In the genomic region with DNA sequence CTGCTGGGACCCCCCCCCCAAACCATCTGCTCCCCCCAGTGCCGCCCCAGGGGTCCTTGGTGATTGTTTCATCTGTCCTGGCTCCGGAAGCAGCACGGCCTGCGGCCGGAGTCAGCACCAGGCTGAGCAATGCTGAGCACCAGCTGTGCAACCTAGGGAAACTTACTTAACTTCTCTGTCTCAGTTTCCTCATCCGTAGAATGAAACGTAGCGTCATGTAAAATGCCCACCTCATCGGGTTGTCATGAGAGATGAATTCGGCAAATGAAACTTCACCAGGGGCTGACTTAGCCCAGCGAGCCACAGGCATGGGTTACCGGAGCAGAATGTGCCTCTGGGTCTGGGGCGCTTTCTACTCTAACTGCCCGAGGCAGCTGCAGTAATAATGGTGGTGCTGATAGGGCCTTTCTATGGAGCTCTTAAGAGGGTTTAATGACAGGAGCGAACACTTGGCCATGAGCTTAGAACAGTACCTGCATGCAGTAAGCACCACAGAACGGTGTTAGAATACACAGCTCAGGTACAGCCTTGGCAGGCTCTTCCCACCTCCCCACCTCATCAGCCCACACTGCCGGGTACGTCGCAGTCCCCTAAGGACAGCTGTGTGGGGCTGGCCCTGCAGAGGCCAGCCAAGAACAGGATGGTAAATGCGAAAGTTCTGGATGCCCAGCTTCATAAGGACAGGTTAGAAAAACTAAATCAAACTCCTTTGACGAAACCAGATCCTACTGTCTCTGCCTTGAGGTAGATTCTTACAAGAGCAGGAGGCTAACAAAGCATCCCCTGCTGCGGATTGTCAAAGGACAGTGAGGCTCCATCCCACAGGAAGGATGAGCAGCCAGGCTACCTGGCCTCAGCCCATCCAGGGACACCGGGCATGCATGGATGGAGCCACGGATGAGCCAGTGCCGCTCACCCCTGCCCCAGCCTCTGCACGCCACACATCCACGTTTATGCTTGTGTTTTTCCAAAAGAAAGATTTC, we compare ENCODE assay signal across 10 cellular contexts. TPM values are rescaled to one million over a fixed set of nuclear protein-coding genes. Genes with fewer than 3 reads are reported as not detected.
DNase-seq lines count a peak whose midpoint lies in the region; ATAC-seq and TF ChIP-seq lines count a peak whose summit lies in the region.
"Had no signal": no experiment of that assay in that cellular context is flagged by ENCODE, and none has a peak within 500 bp of the region (broad histone marks: within the 10 kb centered on the region; RNA-seq: fewer than 3 reads in every experiment).

No MANE protein-coding gene starts in this region.

- H3K4me3 Mint-ChIP-seq in WTC11: peak overlapping the region; percentile 80

- H3K4me1 Mint-ChIP-seq in WTC11: peaks cover 60% of the 10 kb centered on the region

- H3K27ac ChIP-seq in iPS-20b (ENCODE audit: low read length): no peak overlapping the region

- CTCF ChIA-PET in WTC11 (lab: Charles Lee): interaction anchor here (0.9 to 2.1 kb wide), 4 partner anchors 39 to 1278 kb away, joined by 3 to 10 read pairs (median 6); no protein-coding TSS in a partner anchor

- H3K27ac Mint-ChIP-seq in WTC11: peak overlapping the region; percentile 91

- peak; percentile 56 for DNase-seq in ELF-1 (ENCODE audit: low read depth, low spot score)
- DNase-seq in WTC11 (ENCODE audit: low spot score): no peak
- no peak for DNase-seq in skeletal muscle cell (ENCODE audit: low read depth)
- no peak for DNase-seq in NOMO-1 treated with DMSO at 0.1 percent for 48 hours (lab: John Stamatoyannopoulos, UW; ENCODE audit: unreplicated experiment)
- no peak for DNase-seq in NCI-H1105 treated with DMSO at 0.1 percent for 48 hours (lab: John Stamatoyannopoulos, UW)
- DNase-seq: DMS 273 treated with DMSO at 0.1 percent for 48 hours, SIG-M5 had no signal

- H3K4me1 ChIP-seq in iPS-20b (ENCODE audit: insufficient read depth, low read length): peaks cover 24% of the 10 kb centered on the region

- H3K27me3 ChIP-seq in iPS-20b (ENCODE audit: insufficient read depth, low read length): peaks cover 43% of the 10 kb centered on the region

- peaks cover 15% of the 10 kb centered on the region for H3K36me3 ChIP-seq in iPS-20b (ENCODE audit: insufficient read depth, low read depth, low read length)

- peaks cover 39% of the 10 kb centered on the region for H3K36me3 Mint-ChIP-seq in WTC11

- TF ChIP-seq CTCF in WTC11 (IDR thresholded peaks at IDR 0.05): no peak

- peak overlapping the region; percentile 42; the same call in 1 of the 2 replicates for H3K9ac ChIP-seq in iPS-20b (ENCODE audit: low read depth, low read length)

- H3K27me3 Mint-ChIP-seq in WTC11 (ENCODE audit: low read depth): peaks cover 17% of the 10 kb centered on the region

- POLR2A ChIA-PET in WTC11 (lab: Charles Lee): interaction anchor here (0.7 to 1.2 kb wide), 3 partner anchors 23 to 39 kb away, joined by 3 read pairs; no protein-coding TSS in a partner anchor

- no peaks in the 10 kb centered on the region; the same call in 1 of the 2 replicates for H3K9me3 ChIP-seq in iPS-20b (ENCODE audit: insufficient read depth, low read depth, low read length)

- peak; percentile 33 for ATAC-seq in WTC11
- no peak for ATAC-seq in HG03095 (IDR thresholded peaks at IDR 0.05; ENCODE audit: unreplicated experiment)
- no peak for ATAC-seq in GM21423 (IDR thresholded peaks at IDR 0.05; ENCODE audit: unreplicated experiment)

- peaks cover 25% of the 10 kb centered on the region for H3K9me3 Mint-ChIP-seq in WTC11

- H3K4me3 ChIP-seq in iPS-20b (ENCODE audit: low read length) (peak overlapping the region; percentile 69), skeletal muscle cell (ENCODE audit: low read depth, low read length) (peak overlapping the region; percentile 57)

TF ChIP-seq in WTC11, 78 proteins besides CTCF, POLR2A, EP300 and RAD21 (continues in another document):
- no peak; the same call in 1 of the 2 replicates for TF ChIP-seq SP1 (CRISPR knock-in tag; conservative IDR thresholded peaks at IDR 0.05)
- TF ChIP-seq, protein P1, sequence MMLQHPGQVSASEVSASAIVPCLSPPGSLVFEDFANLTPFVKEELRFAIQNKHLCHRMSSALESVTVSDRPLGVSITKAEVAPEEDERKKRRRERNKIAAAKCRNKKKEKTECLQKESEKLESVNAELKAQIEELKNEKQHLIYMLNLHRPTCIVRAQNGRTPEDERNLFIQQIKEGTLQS (CRISPR knock-in tag; conservative IDR thresholded peaks at IDR 0.05): no peak
- TF ChIP-seq ZNF121 (CRISPR knock-in tag; IDR thresholded peaks at IDR 0.05): peak; percentile 22; the same call in 1 of the 2 replicates
- TF ChIP-seq, protein P2, sequence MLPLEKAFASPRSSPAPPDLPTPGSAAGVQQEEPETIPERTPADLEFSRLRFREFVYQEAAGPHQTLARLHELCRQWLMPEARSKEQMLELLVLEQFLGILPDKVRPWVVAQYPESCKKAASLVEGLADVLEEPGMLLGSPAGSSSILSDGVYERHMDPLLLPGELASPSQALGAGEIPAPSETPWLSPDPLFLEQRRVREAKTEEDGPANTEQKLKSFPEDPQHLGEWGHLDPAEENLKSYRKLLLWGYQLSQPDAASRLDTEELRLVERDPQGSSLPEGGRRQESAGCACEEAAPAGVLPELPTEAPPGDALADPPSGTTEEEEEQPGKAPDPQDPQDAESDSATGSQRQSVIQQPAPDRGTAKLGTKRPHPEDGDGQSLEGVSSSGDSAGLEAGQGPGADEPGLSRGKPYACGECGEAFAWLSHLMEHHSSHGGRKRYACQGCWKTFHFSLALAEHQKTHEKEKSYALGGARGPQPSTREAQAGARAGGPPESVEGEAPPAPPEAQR (CRISPR knock-in tag; IDR thresholded peaks at IDR 0.05): no peak
- 0 out of 2 replicates have a peak, but pooled peaks have one; percentile 12 for TF ChIP-seq ZNF423 (CRISPR knock-in tag; IDR thresholded peaks at IDR 0.05)
- 0 out of 2 replicates have a peak, but pooled peaks have one; percentile 4 for TF ChIP-seq GTF2I (CRISPR knock-in tag; conservative IDR thresholded peaks at IDR 0.05)
- TF ChIP-seq, protein P3, sequence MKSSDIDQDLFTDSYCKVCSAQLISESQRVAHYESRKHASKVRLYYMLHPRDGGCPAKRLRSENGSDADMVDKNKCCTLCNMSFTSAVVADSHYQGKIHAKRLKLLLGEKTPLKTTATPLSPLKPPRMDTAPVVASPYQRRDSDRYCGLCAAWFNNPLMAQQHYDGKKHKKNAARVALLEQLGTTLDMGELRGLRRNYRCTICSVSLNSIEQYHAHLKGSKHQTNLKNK (CRISPR knock-in tag; IDR thresholded peaks at IDR 0.05): no peak
- TF ChIP-seq, protein P4, sequence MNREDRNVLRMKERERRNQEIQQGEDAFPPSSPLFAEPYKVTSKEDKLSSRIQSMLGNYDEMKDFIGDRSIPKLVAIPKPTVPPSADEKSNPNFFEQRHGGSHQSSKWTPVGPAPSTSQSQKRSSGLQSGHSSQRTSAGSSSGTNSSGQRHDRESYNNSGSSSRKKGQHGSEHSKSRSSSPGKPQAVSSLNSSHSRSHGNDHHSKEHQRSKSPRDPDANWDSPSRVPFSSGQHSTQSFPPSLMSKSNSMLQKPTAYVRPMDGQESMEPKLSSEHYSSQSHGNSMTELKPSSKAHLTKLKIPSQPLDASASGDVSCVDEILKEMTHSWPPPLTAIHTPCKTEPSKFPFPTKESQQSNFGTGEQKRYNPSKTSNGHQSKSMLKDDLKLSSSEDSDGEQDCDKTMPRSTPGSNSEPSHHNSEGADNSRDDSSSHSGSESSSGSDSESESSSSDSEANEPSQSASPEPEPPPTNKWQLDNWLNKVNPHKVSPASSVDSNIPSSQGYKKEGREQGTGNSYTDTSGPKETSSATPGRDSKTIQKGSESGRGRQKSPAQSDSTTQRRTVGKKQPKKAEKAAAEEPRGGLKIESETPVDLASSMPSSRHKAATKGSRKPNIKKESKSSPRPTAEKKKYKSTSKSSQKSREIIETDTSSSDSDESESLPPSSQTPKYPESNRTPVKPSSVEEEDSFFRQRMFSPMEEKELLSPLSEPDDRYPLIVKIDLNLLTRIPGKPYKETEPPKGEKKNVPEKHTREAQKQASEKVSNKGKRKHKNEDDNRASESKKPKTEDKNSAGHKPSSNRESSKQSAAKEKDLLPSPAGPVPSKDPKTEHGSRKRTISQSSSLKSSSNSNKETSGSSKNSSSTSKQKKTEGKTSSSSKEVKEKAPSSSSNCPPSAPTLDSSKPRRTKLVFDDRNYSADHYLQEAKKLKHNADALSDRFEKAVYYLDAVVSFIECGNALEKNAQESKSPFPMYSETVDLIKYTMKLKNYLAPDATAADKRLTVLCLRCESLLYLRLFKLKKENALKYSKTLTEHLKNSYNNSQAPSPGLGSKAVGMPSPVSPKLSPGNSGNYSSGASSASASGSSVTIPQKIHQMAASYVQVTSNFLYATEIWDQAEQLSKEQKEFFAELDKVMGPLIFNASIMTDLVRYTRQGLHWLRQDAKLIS (CRISPR knock-in tag; IDR thresholded peaks at IDR 0.05; ENCODE audit: borderline replicate concordance): no peak
- TF ChIP-seq, protein P5, sequence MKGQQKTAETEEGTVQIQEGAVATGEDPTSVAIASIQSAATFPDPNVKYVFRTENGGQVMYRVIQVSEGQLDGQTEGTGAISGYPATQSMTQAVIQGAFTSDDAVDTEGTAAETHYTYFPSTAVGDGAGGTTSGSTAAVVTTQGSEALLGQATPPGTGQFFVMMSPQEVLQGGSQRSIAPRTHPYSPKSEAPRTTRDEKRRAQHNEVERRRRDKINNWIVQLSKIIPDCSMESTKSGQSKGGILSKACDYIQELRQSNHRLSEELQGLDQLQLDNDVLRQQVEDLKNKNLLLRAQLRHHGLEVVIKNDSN (CRISPR knock-in tag; IDR thresholded peaks at IDR 0.05): no peak
- no peak for TF ChIP-seq CBFB (CRISPR knock-in tag; IDR thresholded peaks at IDR 0.05; ENCODE audit: low read depth)
- TF ChIP-seq FOXP1 (CRISPR knock-in tag; IDR thresholded peaks at IDR 0.05; ENCODE audit: borderline replicate concordance): no peak
- no peak for TF ChIP-seq GABPB1 (CRISPR knock-in tag; IDR thresholded peaks at IDR 0.05)
- TF ChIP-seq, protein P6, sequence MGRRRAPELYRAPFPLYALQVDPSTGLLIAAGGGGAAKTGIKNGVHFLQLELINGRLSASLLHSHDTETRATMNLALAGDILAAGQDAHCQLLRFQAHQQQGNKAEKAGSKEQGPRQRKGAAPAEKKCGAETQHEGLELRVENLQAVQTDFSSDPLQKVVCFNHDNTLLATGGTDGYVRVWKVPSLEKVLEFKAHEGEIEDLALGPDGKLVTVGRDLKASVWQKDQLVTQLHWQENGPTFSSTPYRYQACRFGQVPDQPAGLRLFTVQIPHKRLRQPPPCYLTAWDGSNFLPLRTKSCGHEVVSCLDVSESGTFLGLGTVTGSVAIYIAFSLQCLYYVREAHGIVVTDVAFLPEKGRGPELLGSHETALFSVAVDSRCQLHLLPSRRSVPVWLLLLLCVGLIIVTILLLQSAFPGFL (CRISPR knock-in tag; IDR thresholded peaks at IDR 0.05; ENCODE audit: borderline replicate concordance): no peak
- TF ChIP-seq ZNF219 (CRISPR knock-in tag; IDR thresholded peaks at IDR 0.05; ENCODE audit: borderline replicate concordance): no peak

RNA-seq across cellular contexts. Expression of a gene that starts 1.5 kb away (rescaled TPM):
- 33.5 to 40.3 TPM (median 35.8 TPM) in 3 replicates for total RNA-seq in WTC11 (2021)
